ENCODE assay signal across 12 cellular contexts in the genomic region with DNA sequence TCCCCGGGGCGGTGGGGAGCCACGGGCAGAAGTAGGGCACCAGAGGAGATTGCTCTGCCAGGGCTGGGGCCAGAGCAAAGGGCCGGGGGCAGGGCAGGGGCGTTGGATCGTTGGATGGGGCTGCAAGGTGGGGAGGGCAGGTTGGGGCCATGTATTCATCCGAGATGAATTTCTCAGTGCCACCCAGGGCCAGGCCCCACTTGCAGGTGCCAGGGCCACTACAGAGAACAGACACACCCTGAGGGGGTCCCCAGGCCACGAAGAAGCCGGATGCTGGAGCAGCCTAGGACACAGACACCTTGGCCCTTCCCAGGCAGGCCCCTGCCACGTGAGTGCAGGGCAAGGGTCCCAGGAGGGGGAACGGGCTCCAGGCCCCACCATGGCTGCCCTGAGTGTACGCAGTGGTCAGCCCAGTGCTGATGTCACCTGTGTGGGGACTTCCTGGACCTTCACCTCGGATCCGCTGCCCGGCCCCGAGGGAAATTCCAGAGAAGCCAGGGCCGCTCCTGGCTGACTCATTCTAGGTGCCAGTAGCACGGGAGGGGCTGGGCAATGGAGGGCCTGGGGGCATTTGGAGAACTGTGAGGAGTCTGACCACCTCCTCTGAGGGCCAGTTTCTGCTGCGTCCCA. TPM values are rescaled to one million over a fixed set of nuclear protein-coding genes. Genes with fewer than 3 reads are reported as not detected.
DNase-seq lines count a peak whose midpoint lies in the region; ATAC-seq and TF ChIP-seq lines count a peak whose summit lies in the region.
"Had no signal": no experiment of that assay in that cellular context is flagged by ENCODE, and none has a peak within 500 bp of the region (broad histone marks: within the 10 kb centered on the region; RNA-seq: fewer than 3 reads in every experiment).

No MANE protein-coding gene starts in this region.

- 64% methylated on average over 18 of the region's 19 CpGs for WGBS in smooth muscle cell (ENCODE audit: low lambda C conversion rate)

- no peak for TF ChIP-seq CTCF in epithelial cell of esophagus (IDR thresholded peaks at IDR 0.05; ENCODE audit: insufficient read depth, low read depth, low read length, missing control alignments)
- no peak for TF ChIP-seq CTCF in smooth muscle cell (IDR thresholded peaks at IDR 0.05; ENCODE audit: borderline replicate concordance, insufficient read depth, poor library complexity, severe bottlenecking)
- no peak for TF ChIP-seq CTCF in tibial artery (IDR thresholded peaks at IDR 0.05)
- no peak for TF ChIP-seq CTCF in MM.1S (IDR thresholded peaks at IDR 0.05; ENCODE audit: low read length)

- intact Hi-C loops in tibial artery (cut with DNase I; ENCODE audit: low total_unique reads) = no loop called here

- peak; percentile 66 for ATAC-seq in GM18520 (IDR thresholded peaks at IDR 0.05; ENCODE audit: unreplicated experiment)

- H3K4me1 ChIP-seq in smooth muscle cell (ENCODE audit: low read depth) = no peaks in the 10 kb centered on the region
- H3K4me1 ChIP-seq in tibial artery = peaks cover 0 to 18% (median 9%) of the 10 kb centered on the region in 4 donors
- H3K4me1 ChIP-seq in MM.1S (ENCODE audit: low read length) = peaks cover 9% of the 10 kb centered on the region

- H3K79me2 ChIP-seq in smooth muscle cell (ENCODE audit: low read depth) = no peaks in the 10 kb centered on the region
- H3K79me2 ChIP-seq in MM.1S (ENCODE audit: low read length) = no peaks in the 10 kb centered on the region

- no peaks in the 10 kb centered on the region for H3K9me3 ChIP-seq in MG63
- H3K9me3 ChIP-seq in smooth muscle cell (replicated peaks; ENCODE audit: low read depth) = no peaks in the 10 kb centered on the region
- no peaks in the 10 kb centered on the region for H3K9me3 ChIP-seq in tibial artery
- H3K9me3 ChIP-seq in MM.1S (replicated peaks; ENCODE audit: insufficient read depth, low read length) = no peaks in the 10 kb centered on the region

- no peak overlapping the region for H2AFZ ChIP-seq in smooth muscle cell (ENCODE audit: low read depth)
- no peak overlapping the region for H2AFZ ChIP-seq in MM.1S (ENCODE audit: low read length)
- H2AFZ ChIP-seq: neural progenitor cell had no signal

- no peaks in the 10 kb centered on the region for H4K20me1 ChIP-seq in smooth muscle cell (ENCODE audit: low read depth)
- no peaks in the 10 kb centered on the region for H4K20me1 ChIP-seq in MM.1S (ENCODE audit: insufficient read depth, low read length)

- DNase-seq in MG63 = peak; percentile 48
- DNase-seq in epithelial cell of esophagus (ENCODE audit: low read depth) = peak; percentile 84
- no peak for DNase-seq in smooth muscle cell (lab: John Stamatoyannopoulos, UW; ENCODE audit: unreplicated experiment)
- no peak for DNase-seq in tibial artery
- no peak for DNase-seq in MM.1S
- DNase-seq in medulla oblongata (ENCODE audit: extremely low spot score) = no peak
- DNase-seq in NCI-H187 (lab: John Stamatoyannopoulos, UW) = no peak
- DNase-seq: DND-41, foreskin melanocyte, NCI-H748 treated with DMSO at 0.1 percent for 48 hours had no signal

- H3F3A ChIP-seq in smooth muscle cell (ENCODE audit: low read depth) = no peaks in the 10 kb centered on the region
- H3F3A ChIP-seq in MM.1S (ENCODE audit: insufficient read depth, low read length) = 0 out of 2 replicates have a peak, but pooled peaks cover 3% of the 10 kb centered on the region

- H3K9ac ChIP-seq in smooth muscle cell (ENCODE audit: low read depth) (no peak overlapping the region), MM.1S (ENCODE audit: low read length) (no peak overlapping the region)
- H3K9ac ChIP-seq: neural progenitor cell had no signal

- H3K36me3 ChIP-seq in MG63 (no peaks in the 10 kb centered on the region), smooth muscle cell (ENCODE audit: low read depth) (no peaks in the 10 kb centered on the region), tibial artery (no peaks in the 10 kb centered on the region), MM.1S (replicated peaks; ENCODE audit: insufficient read depth, low read length) (no peaks in the 10 kb centered on the region)
- H3K36me3 ChIP-seq: neural progenitor cell had no signal

- no peak overlapping the region for H3K4me3 ChIP-seq in MG63
- no peak overlapping the region for H3K4me3 ChIP-seq in epithelial cell of esophagus (ENCODE audit: low read length)
- no peak overlapping the region for H3K4me3 ChIP-seq in smooth muscle cell
- no peak overlapping the region for H3K4me3 ChIP-seq in tibial artery
- H3K4me3 ChIP-seq in MM.1S (ENCODE audit: low read length) = no peak overlapping the region
- H3K4me3 ChIP-seq: neural progenitor cell had no signal

- H3K27ac ChIP-seq in smooth muscle cell (ENCODE audit: low read depth) (peak overlapping the region; percentile 4), tibial artery (no peak overlapping the region), MM.1S (ENCODE audit: low read length) (no peak overlapping the region)
- H3K27ac ChIP-seq: neural progenitor cell had no signal

- no peaks in the 10 kb centered on the region for H3K9me2 ChIP-seq in MM.1S (replicated peaks; ENCODE audit: insufficient read depth, low read length)

- H3K27me3 ChIP-seq in MG63 = no peaks in the 10 kb centered on the region
- no peaks in the 10 kb centered on the region for H3K27me3 ChIP-seq in smooth muscle cell (ENCODE audit: low read depth)
- H3K27me3 ChIP-seq in tibial artery = peaks cover 0 to 5% of the 10 kb centered on the region in 2 donors
- H3K27me3 ChIP-seq in MM.1S (replicated peaks; ENCODE audit: insufficient read depth, low read length) = no peaks in the 10 kb centered on the region
- H3K27me3 ChIP-seq: neural progenitor cell had no signal

- no peak overlapping the region for H3K4me2 ChIP-seq in smooth muscle cell
- no peak overlapping the region for H3K4me2 ChIP-seq in MM.1S (ENCODE audit: low read depth, low read length)
- H3K4me2 ChIP-seq: neural progenitor cell had no signal

RNA-seq across cellular contexts. Expression of a gene that starts 9.6 kb away (rescaled TPM):
- 15.6 and 22.7 TPM in 2 replicates for total RNA-seq in MG63 (2014; rRNA removed; shearing (Covaris generic); ENCODE audit: low replicate concordance)
- 16.4 and 18.1 TPM in 2 replicates for total RNA-seq in smooth muscle cell
- polyA plus RNA-seq in smooth muscle cell = 17.6 and 20.9 TPM in 2 replicates

RNA-seq across cellular contexts. Expression of a gene that starts 21.9 kb away (rescaled TPM):
- 43.2 and 51.5 TPM in 2 replicates for total RNA-seq in MG63 (2014; rRNA removed; shearing (Covaris generic); ENCODE audit: low replicate concordance)
- 23.6 and 29.3 TPM in 2 replicates for total RNA-seq in smooth muscle cell
- polyA plus RNA-seq in smooth muscle cell = 62.3 and 79.7 TPM in 2 replicates

RNA-seq across cellular contexts. Expression of a gene that starts 54.1 kb away (rescaled TPM):
- 0.30 and 0.35 TPM in 2 replicates for total RNA-seq in MG63 (2014; rRNA removed; shearing (Covaris generic); ENCODE audit: low replicate concordance)
- 1.7 and 2.7 TPM in 2 replicates for total RNA-seq in smooth muscle cell
- 10.2 and 10.5 TPM in 2 replicates for polyA plus RNA-seq in smooth muscle cell

RNA-seq across cellular contexts. Expression of a gene that starts 57.9 kb away (rescaled TPM):
- 29.4 and 33.8 TPM in 2 replicates for total RNA-seq in MG63 (2014; rRNA removed; shearing (Covaris generic); ENCODE audit: low replicate concordance)
- total RNA-seq in smooth muscle cell = 29.1 and 68.8 TPM in 2 replicates
- polyA plus RNA-seq in smooth muscle cell = 265 and 272 TPM in 2 replicates

Comparison
In these comparisons a context has a peak if more than half of its experiments do, and no peak if none do; other contexts are left out.
1. DNase-seq: peak in MG63 (single experiment) and epithelial cell of esophagus (single experiment); none in smooth muscle cell (single experiment), tibial artery (0 of 2), MM.1S (single experiment), medulla oblongata (single experiment) and NCI-H187 (0 of 2).